8 cellular contexts compared by ENCODE assay signal in genomic region chr22:17772963-17773605, GRCh38. TPM values are rescaled to one million over a fixed set of nuclear protein-coding genes. Genes with fewer than 3 reads are reported as not detected.
DNase-seq lines count a peak whose midpoint lies in the region; ATAC-seq lines count a peak whose summit lies in the region.

No MANE protein-coding gene starts in this region.

- peak overlapping the region; percentile 64 for H3K27ac Mint-ChIP-seq in activated naive CD8-positive, alpha-beta T cell treated with anti-CD3 and anti-CD28 coated beads, Interleukin-2, amount 50 U/mL, for 24 hours
- peak overlapping the region; percentile 70 to 93 (median 84) for H3K27ac Mint-ChIP-seq in immature natural killer cell

- H3K27me3 ChIP-seq in stomach smooth muscle (ENCODE audit: control insufficient read depth in 1 of 2, insufficient read depth in 2 of 2, low read length in 2 of 2) = no peaks in the 10 kb centered on the region

- peak; percentile 25 for ATAC-seq in Right ventricle myocardium inferior
- ATAC-seq in activated naive CD8-positive, alpha-beta T cell treated with anti-CD3 and anti-CD28 coated beads, Interleukin-2, amount 50 U/mL, for 24 hours = no peak

- no peaks in the 10 kb centered on the region for H3K27me3 Mint-ChIP-seq in activated naive CD8-positive, alpha-beta T cell treated with anti-CD3 and anti-CD28 coated beads, Interleukin-2, amount 50 U/mL, for 24 hours
- peaks cover 4 to 23% (median 10%) of the 10 kb centered on the region in 3 donors for H3K27me3 Mint-ChIP-seq in immature natural killer cell (ENCODE audit: low read depth in 3 of 3)

- peaks cover 77% of the 10 kb centered on the region for H3K4me1 Mint-ChIP-seq in activated naive CD8-positive, alpha-beta T cell treated with anti-CD3 and anti-CD28 coated beads, Interleukin-2, amount 50 U/mL, for 24 hours
- peaks cover 76 to 78% of the 10 kb centered on the region in 2 donors for H3K4me1 Mint-ChIP-seq in immature natural killer cell

- peak overlapping the region; percentile 80 for H3K4me3 Mint-ChIP-seq in activated naive CD8-positive, alpha-beta T cell treated with anti-CD3 and anti-CD28 coated beads, Interleukin-2, amount 50 U/mL, for 24 hours
- peak overlapping the region; percentile 87 to 95 (median 91) for H3K4me3 Mint-ChIP-seq in immature natural killer cell

- intact Hi-C loops in Right ventricle myocardium inferior (cut with DNase I) (no loop called here), cardiac septum (cut with DNase I) (no loop called here)

- no peaks in the 10 kb centered on the region for H3K36me3 Mint-ChIP-seq in activated naive CD8-positive, alpha-beta T cell treated with anti-CD3 and anti-CD28 coated beads, Interleukin-2, amount 50 U/mL, for 24 hours (ENCODE audit: low read depth)
- H3K36me3 Mint-ChIP-seq in immature natural killer cell = no peaks in the 10 kb centered on the region

- H3K4me1 ChIP-seq in stomach smooth muscle (ENCODE audit: control insufficient read depth, insufficient read depth, low read length) = peaks cover 15% of the 10 kb centered on the region

- DNase-seq in Right ventricle myocardium inferior (ENCODE audit: missing footprints) (peak; percentile 68), cardiac septum (ENCODE audit: low spot score) (no peak), immature natural killer cell (no peak), NAMALWA (ENCODE audit: low spot score) (no peak), NCI-H69 (lab: John Stamatoyannopoulos, UW) (no peak), NCI-H2081 (lab: John Stamatoyannopoulos, UW) (no peak)
- DNase-seq in activated naive CD8-positive, alpha-beta T cell treated with anti-CD3 and anti-CD28 coated beads, Interleukin-2, amount 50 U/mL, for 24 hours = no peak

- H3K9me3 ChIP-seq in stomach smooth muscle (ENCODE audit: control insufficient read depth in 2 of 2, low read length in 2 of 2) = no peaks in the 10 kb centered on the region

- no peaks in the 10 kb centered on the region for H3K9me3 Mint-ChIP-seq in activated naive CD8-positive, alpha-beta T cell treated with anti-CD3 and anti-CD28 coated beads, Interleukin-2, amount 50 U/mL, for 24 hours
- H3K9me3 Mint-ChIP-seq in immature natural killer cell = no peaks in the 10 kb centered on the region

- no peaks in the 10 kb centered on the region for H3K36me3 ChIP-seq in stomach smooth muscle (ENCODE audit: control insufficient read depth in 2 of 2, insufficient read depth in 2 of 2, low read length in 2 of 2)

- no peak overlapping the region for H3K9ac ChIP-seq in stomach smooth muscle (ENCODE audit: low read length in 2 of 2)

- H3K27ac ChIP-seq in stomach smooth muscle (ENCODE audit: low read length) = no peak overlapping the region

- peak overlapping the region; percentile 41 to 70 for H3K4me3 ChIP-seq in stomach smooth muscle (ENCODE audit: low read length in 2 of 2)

RNA-seq across cellular contexts. Expression of gene BID, which starts 1.2 kb away (rescaled TPM):
- total RNA-seq in Right ventricle myocardium inferior (23.2 TPM), cardiac septum (7.9 TPM)
- 100 to 1,000 TPM; 110 to 180 (median 164) TPM for polyA plus RNA-seq in immature natural killer cell
